25 cellular contexts compared by ENCODE assay signal in genomic region chr3:48030188-48030587, GRCh38.
"Had no signal": no experiment of that assay in that cellular context is flagged by ENCODE, and none has a peak within 500 bp of the region (broad histone marks: within the 10 kb centered on the region; RNA-seq: fewer than 3 reads in every experiment).

No MANE protein-coding gene starts in this region.

- H3K27me3 ChIP-seq: MG63, Peyer's patch, SJCRH30 had no signal

- DNase-seq: Karpas-422; KG1; MG63; NCI-H1092; NCI-H1105 treated with DMSO at 0.1 percent for 48 hours; NCI-H1417 treated with DMSO at 0.1 percent for 48 hours; NCI-H146; NCI-H1694 treated with DMSO at 0.1 percent for 48 hours; NCI-H1930; NCI-H2081; NCI-H2171; NCI-H226; NCI-H446; NCI-H510A; NCI-H524 treated with DMSO at 0.1 percent for 48 hours; NCI-H69; NCI-H774; NK-92 treated with Interleukin-12 subunit alpha and Interleukin-12 subunit beta, amount 100 ng/mL, for 24 hours; OCI-M1; PC-9; Peyer's patch; SHP77 treated with DMSO at 0.1 percent for 48 hours; SJCRH30 had no signal

- H3K4me2 ChIP-seq: PC-9 had no signal

- H3K4me3 ChIP-seq: MG63, PC-9, Peyer's patch, SJCRH30 had no signal

- H3K36me3 ChIP-seq: Peyer's patch, SJCRH30 had no signal

- H3K27ac ChIP-seq: PC-9, Peyer's patch, SJCRH30 had no signal

- H3K9me3 ChIP-seq: MG63, Peyer's patch, SJCRH30 had no signal

- H2AFZ ChIP-seq: PC-9 had no signal

- ATAC-seq: Right ventricle myocardium inferior, SK-N-SH treated with all-trans-retinoic acid at 6 μM for 48 hours had no signal
